12 cellular contexts compared by ENCODE assay signal in the genomic region with DNA sequence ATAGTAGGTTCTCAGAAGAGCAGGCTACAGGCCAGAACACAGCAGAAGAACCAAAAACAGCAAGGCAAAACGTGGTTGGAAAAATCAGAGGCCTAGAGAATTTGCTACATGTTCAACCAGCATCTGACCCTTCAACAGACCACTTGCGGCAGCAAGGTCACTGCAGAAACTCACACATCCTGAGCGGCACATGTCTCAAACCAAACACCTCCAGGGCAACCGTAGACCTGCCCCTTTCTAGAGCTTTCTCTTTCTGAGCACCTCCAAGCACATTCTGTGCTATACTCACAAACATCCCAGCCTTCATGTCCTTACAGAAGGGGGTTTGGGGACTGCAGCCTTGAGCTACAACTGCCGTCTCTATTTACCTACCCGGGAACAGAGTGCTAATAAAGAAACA.
"Had no signal": no experiment of that assay in that cellular context is flagged by ENCODE, and none has a peak within 500 bp of the region (broad histone marks: within the 10 kb centered on the region; RNA-seq: fewer than 3 reads in every experiment).

No MANE protein-coding gene starts in this region.

- H3K9me3 ChIP-seq: heart left ventricle, thyroid gland had no signal

- H3K36me3 ChIP-seq: heart left ventricle, thyroid gland had no signal

- DNase-seq: activated CD4-positive, alpha-beta T cell treated with anti-CD3 and anti-CD28 coated beads for 1 hour; activated effector memory CD4-positive, alpha-beta T cell treated with Interleukin-2 at 50 U/mL for 16 hours; activated T-cell treated with anti-CD3 and anti-CD28 coated beads, Interleukin-2, amount 50 U/mL, for 24 hours; dorsolateral prefrontal cortex; heart left ventricle; kidney; retina; SW 1271; thyroid gland had no signal

- H3K27ac Mint-ChIP-seq: activated naive CD4-positive, alpha-beta T cell treated with anti-CD3 and anti-CD28 coated beads, Interleukin-2, amount 50 U/mL, for 24 hours; activated T-cell treated with anti-CD3 and anti-CD28 coated beads, Interleukin-2, amount 50 U/mL, for 24 hours had no signal

- H3K4me3 ChIP-seq: dorsolateral prefrontal cortex, heart left ventricle, thyroid gland had no signal

- H3K4me1 ChIP-seq: thyroid gland had no signal

- H3K4me3 Mint-ChIP-seq: activated naive CD4-positive, alpha-beta T cell treated with anti-CD3 and anti-CD28 coated beads, Interleukin-2, amount 50 U/mL, for 24 hours had no signal

- H3K9me3 Mint-ChIP-seq: activated naive CD4-positive, alpha-beta T cell treated with anti-CD3 and anti-CD28 coated beads, Interleukin-2, amount 50 U/mL, for 24 hours had no signal

- H3K27ac ChIP-seq: dorsolateral prefrontal cortex, thyroid gland had no signal

- H3K27me3 Mint-ChIP-seq: activated naive CD4-positive, alpha-beta T cell treated with anti-CD3 and anti-CD28 coated beads, Interleukin-2, amount 50 U/mL, for 24 hours; activated T-cell treated with anti-CD3 and anti-CD28 coated beads, Interleukin-2, amount 50 U/mL, for 24 hours had no signal

- H3K27me3 ChIP-seq: dorsolateral prefrontal cortex, heart left ventricle, thyroid gland had no signal

- FAIRE-seq: frontal cortex, kidney, urothelium cell line had no signal

- H3K36me3 Mint-ChIP-seq: activated naive CD4-positive, alpha-beta T cell treated with anti-CD3 and anti-CD28 coated beads, Interleukin-2, amount 50 U/mL, for 24 hours had no signal

- ATAC-seq: heart left ventricle had no signal
